ENCODE assay signal across 11 cellular contexts in the genomic region with DNA sequence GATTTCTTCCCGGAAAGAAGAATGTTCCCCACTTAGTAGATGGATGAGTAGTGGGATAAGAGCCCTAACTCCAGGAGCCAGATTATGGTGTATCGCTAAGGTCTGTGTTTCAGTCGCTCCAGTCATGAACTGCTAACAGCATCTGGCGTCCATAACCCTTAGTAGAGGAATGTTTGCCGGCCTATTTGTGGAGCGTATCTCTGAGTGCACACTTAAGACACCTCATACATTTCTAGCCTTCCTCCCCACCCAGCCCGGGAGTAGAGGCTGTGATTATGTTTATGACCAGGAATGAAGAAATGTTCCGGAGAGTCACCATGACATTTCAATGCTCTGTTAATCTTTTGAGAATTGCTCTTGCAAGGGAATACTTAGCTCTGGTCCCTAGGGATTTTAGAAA.
"Had no signal": no experiment of that assay in that cellular context is flagged by ENCODE, and none has a peak within 500 bp of the region (broad histone marks: within the 10 kb centered on the region; RNA-seq: fewer than 3 reads in every experiment).

No MANE protein-coding gene starts in this region.

- H3K4me3 ChIP-seq: spleen had no signal

- H3K27ac ChIP-seq: brain microvascular endothelial cell, foreskin keratinocyte, spleen had no signal

- H3K4me1 ChIP-seq: foreskin keratinocyte, spleen had no signal

- DNase-seq: activated CD4-positive, alpha-beta T cell treated with anti-CD3 and anti-CD28 coated beads, Interleukin-2, amount 50 U/mL, for 1 hour; brain microvascular endothelial cell; endodermal cell; foreskin keratinocyte; naive B cell; spleen; stimulated activated CD4-positive, alpha-beta T cell treated with anti-CD3 and anti-CD28 coated beads, Interleukin-1b, Interleukin-23, amount 100 ng/mL, for 48 hours; T-helper 2 cell; trophoblast cell had no signal

- H3K36me3 ChIP-seq: brain microvascular endothelial cell, spleen had no signal

- H3K27me3 ChIP-seq: brain microvascular endothelial cell, foreskin keratinocyte, spleen had no signal

- ATAC-seq: esophagus mucosa; foreskin keratinocyte; stimulated activated memory B cell treated with anti-CD40 and anti-IgM and Interleukin-4, amounts not matched to agents 10 μg/mL and 1 μg/mL and 100 μg/mL, for 72 hours had no signal
